Comparison of ENCODE assay signal across 8 cellular contexts in genomic region chr1:23561813-23562100, GRCh38. TPM values are rescaled to one million over a fixed set of nuclear protein-coding genes. Genes with fewer than 3 reads are reported as not detected.
DNase-seq lines count a peak whose midpoint lies in the region; TF ChIP-seq lines count a peak whose summit lies in the region.

No MANE protein-coding gene starts in this region.

- DNase-seq in MG63 = peak; percentile 53
- no peak for DNase-seq in mesenchymal stem cell
- DNase-seq in stimulated activated CD4-positive, alpha-beta T cell treated with anti-CD3 and anti-CD28 coated beads, Interleukin-2, amount 100 ng/mL, for 48 hours = no peak
- no peak for DNase-seq in stimulated activated CD4-positive, alpha-beta T cell treated with anti-CD3 and anti-CD28 coated beads, Interleukin-4, amount 100 ng/mL, for 24 hours
- no peak for DNase-seq in ovary
- no peak for DNase-seq in NCI-H1048 (lab: John Stamatoyannopoulos, UW)

- peak overlapping the region; percentile 83 for H4K8ac ChIP-seq in mesenchymal stem cell (ENCODE audit: low read length)

- no peak overlapping the region for H3K4me2 ChIP-seq in mesenchymal stem cell (ENCODE audit: low read length, poor library complexity, severe bottlenecking)

- H3K9me3 Mint-ChIP-seq in brain = peaks cover 0 to 3% (median 0%) of the 10 kb centered on the region in 5 experiments

- TF ChIP-seq EP300 in ovary (IDR thresholded peaks at IDR 0.05) = no peak

- peaks cover 25% of the 10 kb centered on the region for H3K36me3 ChIP-seq in MG63
- H3K36me3 ChIP-seq in mesenchymal stem cell (ENCODE audit: control insufficient read depth in 1 of 2, insufficient read depth in 2 of 2, low read depth in 1 of 2, low read length in 2 of 2) = no peaks in the 10 kb centered on the region
- H3K36me3 ChIP-seq in thymus (ENCODE audit: control insufficient read depth, insufficient read depth) = no peaks in the 10 kb centered on the region
- no peaks in the 10 kb centered on the region for H3K36me3 ChIP-seq in ovary

- H2BK12ac ChIP-seq in mesenchymal stem cell (ENCODE audit: low read length in 2 of 2) = peak overlapping the region; percentile 76 to 88

- H2BK5ac ChIP-seq in mesenchymal stem cell (ENCODE audit: low read depth, low read length, poor library complexity, severe bottlenecking) = no peak overlapping the region

- H3K14ac ChIP-seq in mesenchymal stem cell (ENCODE audit: low read length in 2 of 2) = peak overlapping the region in 1 of 2 experiments; percentile 53

- H2AFZ ChIP-seq in mesenchymal stem cell (ENCODE audit: low read depth, low read length) = no peak overlapping the region

- H3K27me3 Mint-ChIP-seq in brain = peaks cover 43% of the 10 kb centered on the region

- H3K36me3 Mint-ChIP-seq in brain = peaks cover 5% of the 10 kb centered on the region

- no peak overlapping the region for H3K23ac ChIP-seq in mesenchymal stem cell (ENCODE audit: low read length in 2 of 2)

- no peaks in the 10 kb centered on the region for H3K27me3 ChIP-seq in MG63
- peaks cover 0 to 11% of the 10 kb centered on the region in 2 experiments for H3K27me3 ChIP-seq in mesenchymal stem cell (ENCODE audit: control insufficient read depth in 1 of 2, insufficient read depth in 1 of 2, low read length in 2 of 2)
- H3K27me3 ChIP-seq in thymus (ENCODE audit: control insufficient read depth, insufficient read depth) = peaks cover 6% of the 10 kb centered on the region
- H3K27me3 ChIP-seq in ovary = no peaks in the 10 kb centered on the region

- H3K27ac Mint-ChIP-seq in brain = peak overlapping the region; percentile 94 to 98 (median 98)

- H3K4me3 ChIP-seq in MG63 = peak overlapping the region; percentile 19; the same call in 1 of the 2 replicates
- peak overlapping the region in 1 of 2 experiments; percentile 63 for H3K4me3 ChIP-seq in mesenchymal stem cell (ENCODE audit: insufficient read depth in 1 of 2, low read depth in 1 of 2, low read length in 2 of 2)
- no peak overlapping the region for H3K4me3 ChIP-seq in thymus (ENCODE audit: low read length)
- no peak overlapping the region for H3K4me3 ChIP-seq in ovary

- H2BK15ac ChIP-seq in mesenchymal stem cell (ENCODE audit: low read depth, poor library complexity, severe bottlenecking) = no peak overlapping the region

- H3K4me3 Mint-ChIP-seq in brain = peak overlapping the region; percentile 36 to 92 (median 89)

- no peak for TF ChIP-seq POLR2A in ovary (IDR thresholded peaks at IDR 0.05)

- peaks cover 3% of the 10 kb centered on the region for H3K79me1 ChIP-seq in mesenchymal stem cell (replicated peaks; ENCODE audit: low read length, poor library complexity, severe bottlenecking)

- H3K9me3 ChIP-seq in MG63 (no peaks in the 10 kb centered on the region), mesenchymal stem cell (ENCODE audit: control insufficient read depth, low read length) (no peaks in the 10 kb centered on the region), thymus (ENCODE audit: control insufficient read depth) (no peaks in the 10 kb centered on the region), ovary (no peaks in the 10 kb centered on the region)

- H2BK120ac ChIP-seq in mesenchymal stem cell (ENCODE audit: low read depth, low read length) = peak overlapping the region; percentile 80

- H3K4ac ChIP-seq in mesenchymal stem cell (ENCODE audit: low read depth in 1 of 2, low read length in 2 of 2) = peak overlapping the region; percentile 66 to 93

- WGBS in mesenchymal stem cell = 63% methylated on average over 1 of the region's 2 CpGs
- 57% methylated on average over 2 of the region's 2 CpGs for WGBS in thymus
- WGBS in ovary, 3 donors = 12 to 31% (median 22%) methylated on average over 2 of the region's 2 CpGs

- H3K9ac ChIP-seq in mesenchymal stem cell (ENCODE audit: low read length) = peak overlapping the region; percentile 97

- H3K27ac ChIP-seq in mesenchymal stem cell (ENCODE audit: low read length, poor library complexity, severe bottlenecking) = peak overlapping the region; percentile 93
- peak overlapping the region; percentile 58 for H3K27ac ChIP-seq in thymus (ENCODE audit: low read depth)
- peak overlapping the region in 1 of 2 donors; percentile 85 for H3K27ac ChIP-seq in ovary

- peaks cover 87% of the 10 kb centered on the region for H3K4me1 Mint-ChIP-seq in brain

- peak overlapping the region; percentile 87 for H4K91ac ChIP-seq in mesenchymal stem cell (ENCODE audit: low read length)

- H3K4me1 ChIP-seq in mesenchymal stem cell (ENCODE audit: control insufficient read depth, insufficient read depth, low read depth, low read length) (peaks cover 15% of the 10 kb centered on the region), thymus (ENCODE audit: control insufficient read depth, insufficient read depth, low read length) (peaks cover 31% of the 10 kb centered on the region), ovary (ENCODE audit: insufficient read depth) (peaks cover 25% of the 10 kb centered on the region)

- intact Hi-C loops in ovary (cut with DNase I) = no loop called here

- peak overlapping the region; percentile 72 to 96 for H3K18ac ChIP-seq in mesenchymal stem cell (ENCODE audit: low read depth in 1 of 2, low read length in 2 of 2)

- H2AK5ac ChIP-seq in mesenchymal stem cell (ENCODE audit: low read length, severe bottlenecking) = peak overlapping the region; percentile 50

- TF ChIP-seq CTCF in brain (conservative IDR thresholded peaks at IDR 0.05) = no peak
- TF ChIP-seq CTCF in ovary (IDR thresholded peaks at IDR 0.05) = no peak

RNA-seq across cellular contexts. Expression of gene ID3, which starts 2.5 kb away (rescaled TPM):
- total RNA-seq in MG63 (2014; rRNA removed; shearing (Covaris generic); ENCODE audit: low replicate concordance) = 190 and 463 TPM in 2 replicates
- 60.1 TPM for polyA plus RNA-seq in brain (ENCODE audit: insufficient read depth, low read depth, low replicate concordance)
- polyA plus RNA-seq in mesenchymal stem cell (2013, experiment 1 of 2) = 497 TPM
- polyA plus RNA-seq in mesenchymal stem cell (2013, experiment 2 of 2) = 504 TPM
- polyA plus RNA-seq in thymus = 131 TPM
- total RNA-seq in ovary = 100 to 1,000 TPM in 4 of 7 donors, 10 to 100 TPM in 3; 44.1 to 274 (median 143) TPM
- 100 to 1,000 TPM in 1 of 2 donors, 10 to 100 TPM in 1; 37.9 to 257 TPM for polyA plus RNA-seq in ovary

RNA-seq across cellular contexts. Expression of gene E2F2, which starts 30.7 kb away (rescaled TPM):
- 4.3 and 6.9 TPM in 2 replicates for total RNA-seq in MG63 (2014; rRNA removed; shearing (Covaris generic); ENCODE audit: low replicate concordance)
- polyA plus RNA-seq in brain (ENCODE audit: insufficient read depth, low read depth, low replicate concordance) = 10.2 TPM
- polyA plus RNA-seq in mesenchymal stem cell (2013, experiment 1 of 2) = 0.59 TPM
- polyA plus RNA-seq in mesenchymal stem cell (2013, experiment 2 of 2) = 0.44 TPM
- polyA plus RNA-seq in thymus = 2.0 TPM
- total RNA-seq in ovary = 1 to 10 TPM in 1 of 7 donors, under 1 TPM in 4, not detected in 2; under 0.01 to 1.1 (median 0.23) TPM
- polyA plus RNA-seq in ovary = under 1 TPM; 0.08 to 0.13 TPM
